ENCODE assay signal across 1 cellular context in genomic region chr6:28769626-28770402, GRCh38.
TF ChIP-seq lines count a peak whose summit lies in the region.

No MANE protein-coding gene starts in this region.

TF ChIP-seq in WTC11, 78 proteins besides CTCF, POLR2A, EP300 and RAD21 (continued from another document):
- TF ChIP-seq FOXP4 (CRISPR knock-in tag; IDR thresholded peaks at IDR 0.05) (no peak), TEAD1 (CRISPR knock-in tag; IDR thresholded peaks at IDR 0.05) (0 out of 2 replicates have a peak, but pooled peaks have one; percentile 51)
- TF ChIP-seq, protein P1, sequence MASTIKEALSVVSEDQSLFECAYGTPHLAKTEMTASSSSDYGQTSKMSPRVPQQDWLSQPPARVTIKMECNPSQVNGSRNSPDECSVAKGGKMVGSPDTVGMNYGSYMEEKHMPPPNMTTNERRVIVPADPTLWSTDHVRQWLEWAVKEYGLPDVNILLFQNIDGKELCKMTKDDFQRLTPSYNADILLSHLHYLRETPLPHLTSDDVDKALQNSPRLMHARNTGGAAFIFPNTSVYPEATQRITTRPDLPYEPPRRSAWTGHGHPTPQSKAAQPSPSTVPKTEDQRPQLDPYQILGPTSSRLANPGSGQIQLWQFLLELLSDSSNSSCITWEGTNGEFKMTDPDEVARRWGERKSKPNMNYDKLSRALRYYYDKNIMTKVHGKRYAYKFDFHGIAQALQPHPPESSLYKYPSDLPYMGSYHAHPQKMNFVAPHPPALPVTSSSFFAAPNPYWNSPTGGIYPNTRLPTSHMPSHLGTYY (CRISPR knock-in tag; IDR thresholded peaks at IDR 0.05), result no peak
